Comparison of ENCODE assay signal across 7 cellular contexts in the genomic region with DNA sequence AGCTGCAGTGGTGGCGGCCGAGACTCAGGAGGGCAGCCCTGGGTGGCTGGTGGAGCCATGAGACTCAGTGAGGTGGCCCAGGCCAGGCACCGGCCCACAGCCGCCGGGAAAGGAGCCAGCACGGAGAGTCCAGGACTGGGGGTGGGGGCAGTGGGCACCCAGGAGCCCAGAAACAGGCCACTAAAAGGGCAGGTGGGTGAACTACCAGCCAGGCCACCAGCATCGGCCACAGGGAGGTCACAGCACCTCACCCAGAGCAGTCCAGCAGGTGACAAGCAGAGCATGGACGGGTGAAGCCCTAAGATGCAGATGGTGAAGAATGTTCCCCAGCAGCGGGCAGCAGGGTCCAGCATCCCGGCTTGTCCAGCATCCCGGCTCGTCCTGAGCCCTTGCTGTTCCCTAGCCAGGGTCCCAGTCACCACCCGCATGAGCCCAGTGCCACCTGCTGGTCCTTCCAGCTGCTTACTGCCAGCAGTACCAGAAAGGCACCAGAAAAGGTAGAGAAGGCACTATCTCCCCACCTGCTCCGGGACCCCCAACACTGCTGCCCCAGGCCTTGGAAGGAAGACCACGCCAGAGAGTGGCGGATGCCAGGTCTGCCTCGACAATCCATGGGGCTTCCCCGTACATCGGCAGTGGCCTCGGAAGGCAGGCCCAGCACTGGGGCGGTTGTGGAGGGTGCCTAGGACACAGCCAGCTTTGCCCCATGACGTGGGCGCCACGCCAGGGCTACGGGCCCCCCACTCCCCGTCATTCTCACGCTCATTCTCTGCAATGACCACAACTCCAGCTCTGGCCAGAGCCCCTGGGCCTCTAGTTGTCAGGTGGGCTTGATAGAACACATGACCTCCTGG. TPM values are rescaled to one million over a fixed set of nuclear protein-coding genes. Genes with fewer than 3 reads are reported as not detected.
A peak's percentile ranks its signal among the peaks of the same experiment; 100 is the strongest.
DNase-seq lines count a peak whose midpoint lies in the region; ATAC-seq and TF ChIP-seq lines count a peak whose summit lies in the region.

No MANE protein-coding gene starts in this region.

- peak overlapping the region; percentile 92 for H3K4me3 ChIP-seq in Loucy (ENCODE audit: low read length, poor library complexity, severe bottlenecking)
- peak overlapping the region; percentile 63 to 92 (median 88) for H3K4me3 ChIP-seq in mammary epithelial cell (replicated peaks in 1 of 3; ENCODE audit: insufficient read depth in 1 of 3, low read depth in 2 of 3, low read length in 3 of 3)
- H3K4me3 ChIP-seq in smooth muscle cell: no peak overlapping the region

- TF ChIP-seq CTCF in Loucy (conservative IDR thresholded peaks at IDR 0.05; ENCODE audit: low read length) (peak; percentile 84), mammary epithelial cell (conservative IDR thresholded peaks at IDR 0.05 in 1 of 2, IDR thresholded peaks at IDR 0.05 in 1 of 2; ENCODE audit: extremely low read depth in 1 of 2, insufficient read depth in 1 of 2, low read depth in 1 of 2, low read length in 2 of 2) (peak; percentile 61 to 97), smooth muscle cell (IDR thresholded peaks at IDR 0.05; ENCODE audit: borderline replicate concordance, insufficient read depth, poor library complexity, severe bottlenecking) (peak; percentile 61)

- H3K9me3 Mint-ChIP-seq in immature natural killer cell: no peaks in the 10 kb centered on the region

- peaks cover 18% of the 10 kb centered on the region for H4K20me1 ChIP-seq in Loucy (ENCODE audit: insufficient read depth, low read length, poor library complexity, severe bottlenecking)
- peaks cover 3% of the 10 kb centered on the region for H4K20me1 ChIP-seq in mammary epithelial cell (ENCODE audit: insufficient read depth, low read length)
- peaks cover 27% of the 10 kb centered on the region for H4K20me1 ChIP-seq in smooth muscle cell (ENCODE audit: low read depth)

- H3K36me3 ChIP-seq in Loucy (ENCODE audit: insufficient read depth, low read length): no peaks in the 10 kb centered on the region
- peaks cover 3% of the 10 kb centered on the region for H3K36me3 ChIP-seq in mammary epithelial cell (ENCODE audit: insufficient read depth, low read length)
- no peaks in the 10 kb centered on the region for H3K36me3 ChIP-seq in smooth muscle cell (ENCODE audit: low read depth)

- H3K4me1 ChIP-seq in Loucy (ENCODE audit: insufficient read depth, low read length, poor library complexity, severe bottlenecking) (peaks cover 21% of the 10 kb centered on the region), mammary epithelial cell (ENCODE audit: insufficient read depth, low read length) (peaks cover 32% of the 10 kb centered on the region), smooth muscle cell (ENCODE audit: low read depth) (peaks cover 15% of the 10 kb centered on the region)

- H3K27me3 ChIP-seq in Loucy (ENCODE audit: insufficient read depth, low read length, poor library complexity, severe bottlenecking): no peaks in the 10 kb centered on the region
- no peaks in the 10 kb centered on the region for H3K27me3 ChIP-seq in mammary epithelial cell (ENCODE audit: insufficient read depth, low read length)
- no peaks in the 10 kb centered on the region for H3K27me3 ChIP-seq in smooth muscle cell (ENCODE audit: low read depth)

- peaks cover 2 to 6% (median 5%) of the 10 kb centered on the region in 3 donors for H3K27me3 Mint-ChIP-seq in immature natural killer cell (ENCODE audit: low read depth in 3 of 3)

- peak overlapping the region in 5 of 6 donors; percentile 30 to 85 (median 53) for H3K27ac Mint-ChIP-seq in immature natural killer cell

- no peaks in the 10 kb centered on the region for H3K9me2 ChIP-seq in Loucy (replicated peaks; ENCODE audit: low read depth, low read length)

- H3K27ac ChIP-seq in mammary epithelial cell (ENCODE audit: insufficient read depth, low read depth, low read length) (no peak overlapping the region), smooth muscle cell (ENCODE audit: low read depth) (no peak overlapping the region)

- CTCF ChIA-PET in mammary epithelial cell (lab: Charles Lee; ENCODE audit: low non-redundant PET): interaction anchor here (0.6 to 1.8 kb wide), 3 partner anchors 10 to 95 kb away, joined by 3 to 12 read pairs (median 3); no protein-coding TSS in a partner anchor

- no TSS peak for BruUV-seq in mammary epithelial cell (replicated peaks; lab: Mats Ljungman, UMichigan)

- H3K9ac ChIP-seq in Loucy (ENCODE audit: low read depth, low read length, poor library complexity, severe bottlenecking) (peak overlapping the region; percentile 87), mammary epithelial cell (ENCODE audit: insufficient read depth, low read length) (no peak overlapping the region), smooth muscle cell (ENCODE audit: low read depth) (no peak overlapping the region)

- H3F3A ChIP-seq in Loucy (ENCODE audit: low read depth): no peaks in the 10 kb centered on the region
- no peaks in the 10 kb centered on the region for H3F3A ChIP-seq in smooth muscle cell (ENCODE audit: low read depth)

- no peaks in the 10 kb centered on the region for H3K9me3 ChIP-seq in Loucy (ENCODE audit: insufficient read depth, low read depth, low read length)
- H3K9me3 ChIP-seq in mammary epithelial cell (replicated peaks; ENCODE audit: insufficient read depth, low read length): no peaks in the 10 kb centered on the region
- H3K9me3 ChIP-seq in smooth muscle cell (replicated peaks; ENCODE audit: low read depth): no peaks in the 10 kb centered on the region

- dilution Hi-C loops in mammary epithelial cell (cut with HindIII; ENCODE audit: low sequenced_read_pairs): no loop called here

- H3K4me2 ChIP-seq in Loucy (ENCODE audit: low read depth, low read length, poor library complexity, severe bottlenecking) (peak overlapping the region; percentile 98), mammary epithelial cell (ENCODE audit: insufficient read depth, low read depth, low read length) (peak overlapping the region; percentile 96), smooth muscle cell (peak overlapping the region; percentile 98)

- no peaks in the 10 kb centered on the region for H3K36me3 Mint-ChIP-seq in immature natural killer cell

- ATAC-seq in GM19328 (IDR thresholded peaks at IDR 0.05; ENCODE audit: unreplicated experiment): no peak

- in situ Hi-C loops in mammary epithelial cell (cut with MboI; ENCODE audit: low sequenced_read_pairs in 2 of 2): no loop called here

- peak overlapping the region; percentile 82 to 87 (median 83) for H3K4me3 Mint-ChIP-seq in immature natural killer cell

- WGBS in mammary epithelial cell (ENCODE audit: low coverage, missing lambda C conversion rate): 36% methylated on average over 20 of the region's 27 CpGs
- 83% methylated on average over 27 of the region's 27 CpGs for WGBS in smooth muscle cell (ENCODE audit: low lambda C conversion rate)

- intact Hi-C loops in mammary epithelial cell (cut with micrococcal nuclease): loop anchor here (1.0 to 5.0 kb wide), 5 partner anchors 18 to 309 kb away; a partner anchor contains a TSS

- H3K79me2 ChIP-seq in Loucy (ENCODE audit: insufficient read depth, low read length) (peaks cover 22% of the 10 kb centered on the region; the same call in 1 of the 2 replicates), mammary epithelial cell (ENCODE audit: insufficient read depth, low read length) (peaks cover 26% of the 10 kb centered on the region), smooth muscle cell (ENCODE audit: low read depth) (peaks cover 3% of the 10 kb centered on the region)

- DNase-seq in GM03348 (ENCODE audit: low spot score): peak; percentile 82
- DNase-seq in T1000 (lab: John Stamatoyannopoulos, UW): peak; percentile 59
- DNase-seq in mammary epithelial cell: peak; percentile 55
- peak in 2 of 3 donors; percentile 17 to 20 for DNase-seq in immature natural killer cell
- peak; percentile 18 for DNase-seq in smooth muscle cell (lab: John Stamatoyannopoulos, UW; ENCODE audit: unreplicated experiment)

- H2AFZ ChIP-seq in Loucy (ENCODE audit: low read length) (no peak overlapping the region), mammary epithelial cell (ENCODE audit: low read depth, low read length) (no peak overlapping the region), smooth muscle cell (ENCODE audit: low read depth) (no peak overlapping the region)

- peaks cover 15 to 19% of the 10 kb centered on the region in 2 donors for H3K4me1 Mint-ChIP-seq in immature natural killer cell

RNA-seq across cellular contexts. Expression of a gene that starts 1.6 kb away (rescaled TPM):
- 10 to 100 TPM in 1 of 2 donors, 1 to 10 TPM in 1; 6.8 to 62.8 TPM for total RNA-seq in mammary epithelial cell
- polyA plus RNA-seq in mammary epithelial cell: 102 TPM
- polyA minus RNA-seq in mammary epithelial cell: 9.9 TPM
- 100 to 1,000 TPM in 2 of 3 donors, 10 to 100 TPM in 1; 70.0 to 104 (median 100) TPM for polyA plus RNA-seq in immature natural killer cell
- 44.6 and 50.4 TPM in 2 replicates for total RNA-seq in smooth muscle cell
- 57.5 and 72.8 TPM in 2 replicates for polyA plus RNA-seq in smooth muscle cell

RNA-seq across cellular contexts. Expression of a gene that starts 2.0 kb away (rescaled TPM):
- total RNA-seq in mammary epithelial cell (10 to 100 TPM in 1 of 2 donors, 1 to 10 TPM in 1; 4.5 to 10.9 TPM), smooth muscle cell (7.0 and 9.6 TPM in 2 replicates)
- polyA plus RNA-seq in mammary epithelial cell (6.8 TPM), immature natural killer cell (1 to 10 TPM; 4.7 to 9.9 (median 5.2) TPM), smooth muscle cell (7.4 and 13.5 TPM in 2 replicates)
- 4.7 TPM for polyA minus RNA-seq in mammary epithelial cell

RNA-seq across cellular contexts. Expression of a gene that starts 10.4 kb away (rescaled TPM):
- total RNA-seq in mammary epithelial cell (1 to 10 TPM; 6.7 to 8.0 TPM), smooth muscle cell (29.2 and 33.0 TPM in 2 replicates)
- polyA plus RNA-seq in mammary epithelial cell (18.4 TPM), immature natural killer cell (not detected), smooth muscle cell (12.1 and 15.3 TPM in 2 replicates)
- polyA minus RNA-seq in mammary epithelial cell: 12.0 TPM

RNA-seq across cellular contexts. Expression of a gene that starts 16.4 kb away (rescaled TPM):
- total RNA-seq in mammary epithelial cell (10 to 100 TPM; 27.7 to 68.9 TPM), smooth muscle cell (34.9 and 46.4 TPM in 2 replicates)
- polyA plus RNA-seq in mammary epithelial cell (79.0 TPM), immature natural killer cell (100 to 1,000 TPM; 144 to 242 (median 165) TPM), smooth muscle cell (84.4 and 89.4 TPM in 2 replicates)
- 52.5 TPM for polyA minus RNA-seq in mammary epithelial cell

RNA-seq across cellular contexts. Expression of a gene that starts 30.5 kb away (rescaled TPM):
- total RNA-seq in mammary epithelial cell: 10 to 100 TPM; 37.7 to 38.2 TPM
- 13.6 TPM for polyA plus RNA-seq in mammary epithelial cell
- polyA minus RNA-seq in mammary epithelial cell: 21.2 TPM
- 1 to 10 TPM; 2.2 to 3.7 (median 3.2) TPM for polyA plus RNA-seq in immature natural killer cell
- 20.3 and 27.1 TPM in 2 replicates for total RNA-seq in smooth muscle cell
- 54.9 and 58.8 TPM in 2 replicates for polyA plus RNA-seq in smooth muscle cell

Comparison
In these comparisons a context has a peak if more than half of its experiments do, and no peak if none do; other contexts are left out.
1. DNase-seq: peak in every context shown above with its lines; median percentile 82 in GM03348; 59 in T1000; 55 in mammary epithelial cell; 18 in immature natural killer cell; 18 in smooth muscle cell.
2. RNA of a gene that starts 10.4 kb away (polyA plus RNA-seq): 18.4 TPM in mammary epithelial cell (single experiment) and 12.1 to 15.3 TPM in smooth muscle cell; not detected in immature natural killer cell; every median in the first group is over 10 times any median in the second.
3. Peak in every context shown above with its lines, with median percentiles within 50 percentile points of each other: H3K4me2 ChIP-seq and CTCF ChIP-seq.